Comparison of ENCODE assay signal across 23 cellular contexts in genomic region chr11:19853016-19853415, GRCh38.
DNase-seq lines count a peak whose midpoint lies in the region; ATAC-seq and TF ChIP-seq lines count a peak whose summit lies in the region.
"Had no signal": no experiment of that assay in that cellular context is flagged by ENCODE, and none has a peak within 500 bp of the region (broad histone marks: within the 10 kb centered on the region; RNA-seq: fewer than 3 reads in every experiment).

No MANE protein-coding gene starts in this region.

- H3K4me1 Mint-ChIP-seq in endodermal cell = no peaks in the 10 kb centered on the region
- H3K4me1 Mint-ChIP-seq: activated B cell treated with CpG ODN at 0.5 μM for 24 hours; activated CD4-positive, alpha-beta memory T cell treated with anti-CD3 and anti-CD28 coated beads, Interleukin-2, amount 10 ng/mL, durations not matched to agents 7 days and 5 days had no signal

- H3K4me1 ChIP-seq in endodermal cell (ENCODE audit: control insufficient read depth, insufficient read depth, low read length) = no peaks in the 10 kb centered on the region
- peaks cover 16% of the 10 kb centered on the region for H3K4me1 ChIP-seq in osteoblast (ENCODE audit: insufficient read depth, low read length)
- H3K4me1 ChIP-seq: colonic mucosa, foreskin keratinocyte, prostate gland, vagina had no signal

- peaks cover 24% of the 10 kb centered on the region for H3K9me3 ChIP-seq in endodermal cell (ENCODE audit: control insufficient read depth, low read length)
- no peaks in the 10 kb centered on the region for H3K9me3 ChIP-seq in osteoblast (ENCODE audit: low read depth, low read length)
- H3K9me3 ChIP-seq: colonic mucosa, prostate gland, vagina had no signal

- TF ChIP-seq CTCF in endodermal cell (conservative IDR thresholded peaks at IDR 0.05) (no peak), osteoblast (IDR thresholded peaks at IDR 0.05; ENCODE audit: extremely low read depth, low read depth, low read length) (no peak)

- no peak overlapping the region for H3K9ac ChIP-seq in endodermal cell (ENCODE audit: extremely low read depth, low read length, poor library complexity, severe bottlenecking)

- H3K36me3 Mint-ChIP-seq in endodermal cell (ENCODE audit: low read depth) = peaks cover 4% of the 10 kb centered on the region

- WGBS in endodermal cell (ENCODE audit: insufficient coverage in 1 of 2, insufficient read length in 1 of 2), 2 experiments = 87% methylated on average over 2 of the region's 2 CpGs; no CpG with 5 or more reads in 1 of the 2 experiments

- H3K36me3 ChIP-seq in endodermal cell (ENCODE audit: control insufficient read depth, insufficient read depth, low read length) (no peaks in the 10 kb centered on the region), osteoblast (ENCODE audit: insufficient read depth, low read length) (peaks cover 4% of the 10 kb centered on the region)
- H3K36me3 ChIP-seq: colonic mucosa, prostate gland, vagina had no signal

- H3K27ac ChIP-seq in endodermal cell (ENCODE audit: low read depth, low read length) (no peak overlapping the region), osteoblast (ENCODE audit: low read depth, low read length) (peak overlapping the region; percentile 26)
- H3K27ac ChIP-seq: colonic mucosa, foreskin keratinocyte, prostate gland, vagina had no signal

- H4K20me1 ChIP-seq in osteoblast (ENCODE audit: insufficient read depth, low read length) = peaks cover 9% of the 10 kb centered on the region

- DNase-seq in NCI-H2171 treated with DMSO at 0.1 percent for 48 hours (lab: John Stamatoyannopoulos, UW) = peak; percentile 26
- DNase-seq in NCI-H2171 (lab: John Stamatoyannopoulos, UW) = no peak
- peak; percentile 50 for DNase-seq in M059J (ENCODE audit: low read depth)
- no peak for DNase-seq in endodermal cell
- no peak for DNase-seq in osteoblast (ENCODE audit: insufficient read length, low spot score, missing footprints)
- DNase-seq in NCI-H146 treated with DMSO at 0.1 percent for 48 hours (lab: John Stamatoyannopoulos, UW; ENCODE audit: unreplicated experiment) = no peak
- no peak for DNase-seq in NOMO-1 (lab: John Stamatoyannopoulos, UW; ENCODE audit: unreplicated experiment in 2 of 2)
- DNase-seq: activated B cell treated with CpG ODN at 0.5 μM for 24 hours; activated CD4-positive, alpha-beta memory T cell treated with anti-CD3 and anti-CD28 coated beads, Interleukin-2, amount 10 ng/mL, durations not matched to agents 7 days and 5 days; activated naive CD4-positive, alpha-beta T cell treated with anti-CD3 and anti-CD28 coated beads for 36 hours; aorta; colonic mucosa; DMS153; foreskin keratinocyte; midbrain; NCI-H1930; substantia nigra; T-helper 2 cell had no signal

- no peak overlapping the region for H2AFZ ChIP-seq in osteoblast (ENCODE audit: low read length)

- H3K79me2 ChIP-seq in osteoblast (ENCODE audit: insufficient read depth, low read length) = peaks cover 85% of the 10 kb centered on the region

- no peak overlapping the region for H3K4me3 Mint-ChIP-seq in endodermal cell
- H3K4me3 Mint-ChIP-seq: activated B cell treated with CpG ODN at 0.5 μM for 24 hours; activated CD4-positive, alpha-beta memory T cell treated with anti-CD3 and anti-CD28 coated beads, Interleukin-2, amount 10 ng/mL, durations not matched to agents 7 days and 5 days; activated naive CD4-positive, alpha-beta T cell treated with anti-CD3 and anti-CD28 coated beads for 36 hours; neural crest cell had no signal

- ATAC-seq in GM18870 (IDR thresholded peaks at IDR 0.05; ENCODE audit: unreplicated experiment) = no peak
- ATAC-seq: foreskin keratinocyte, K562 had no signal

- peaks cover 9% of the 10 kb centered on the region for H3K9me3 Mint-ChIP-seq in endodermal cell
- H3K9me3 Mint-ChIP-seq: activated B cell treated with CpG ODN at 0.5 μM for 24 hours; activated CD4-positive, alpha-beta memory T cell treated with anti-CD3 and anti-CD28 coated beads, Interleukin-2, amount 10 ng/mL, durations not matched to agents 7 days and 5 days had no signal

- no peak overlapping the region for H3K27ac Mint-ChIP-seq in endodermal cell
- H3K27ac Mint-ChIP-seq: activated B cell treated with CpG ODN at 0.5 μM for 24 hours; activated CD4-positive, alpha-beta memory T cell treated with anti-CD3 and anti-CD28 coated beads, Interleukin-2, amount 10 ng/mL, durations not matched to agents 7 days and 5 days; activated naive CD4-positive, alpha-beta T cell treated with anti-CD3 and anti-CD28 coated beads for 36 hours had no signal

- H3K4me3 ChIP-seq in endodermal cell (ENCODE audit: low read length) (peak overlapping the region; percentile 65), osteoblast (ENCODE audit: insufficient read depth, low read length) (no peak overlapping the region)
- H3K4me3 ChIP-seq: colonic mucosa, K562, prostate gland, vagina had no signal

- H3K27me3 ChIP-seq in endodermal cell (ENCODE audit: control insufficient read depth, insufficient read depth, low read length, poor library complexity, severe bottlenecking) (no peaks in the 10 kb centered on the region), osteoblast (ENCODE audit: insufficient read depth, low read length) (no peaks in the 10 kb centered on the region)
- H3K27me3 ChIP-seq: colonic mucosa, vagina had no signal

- no peaks in the 10 kb centered on the region for H3K27me3 Mint-ChIP-seq in endodermal cell (ENCODE audit: insufficient read depth)

- H3K4me2 ChIP-seq in osteoblast (ENCODE audit: insufficient read depth, low read length) = no peak overlapping the region

Comparison
In these comparisons a context has a peak if more than half of its experiments do, and no peak if none do; other contexts are left out.
1. DNase-seq: peak in NCI-H2171 treated with DMSO at 0.1 percent for 48 hours (single experiment) and M059J (single experiment); none in NCI-H2171 (single experiment), endodermal cell (single experiment), osteoblast (single experiment), NCI-H146 treated with DMSO at 0.1 percent for 48 hours (single experiment) and NOMO-1 (0 of 2).